In genomic region chr15:82570721-82571519, GRCh38 we compare ENCODE assay signal across 10 cellular contexts. TPM values are rescaled to one million over a fixed set of nuclear protein-coding genes. Genes with fewer than 3 reads are reported as not detected.
DNase-seq lines count a peak whose midpoint lies in the region; ATAC-seq and TF ChIP-seq lines count a peak whose summit lies in the region.
"Had no signal": no experiment of that assay in that cellular context is flagged by ENCODE, and none has a peak within 500 bp of the region (broad histone marks: within the 10 kb centered on the region; RNA-seq: fewer than 3 reads in every experiment).

No MANE protein-coding gene starts in this region.

- no peak overlapping the region for H3K27ac Mint-ChIP-seq in MCF 10A (ENCODE audit: low read depth, unreplicated experiment)
- no peak overlapping the region for H3K27ac Mint-ChIP-seq in mesothelial cell of epicardium
- H3K27ac Mint-ChIP-seq in type B pancreatic cell: no peak overlapping the region
- H3K27ac Mint-ChIP-seq in activated CD4-positive, alpha-beta T cell treated with anti-CD3 and anti-CD28 coated beads, Interleukin-2, amount 10 ng/mL, durations not matched to agents 24 days and 14 days: no peak overlapping the region

- intact Hi-C loops in breast epithelium (cut with DNase I; ENCODE audit: low total_unique reads) (no loop called here), MCF 10A (cut with micrococcal nuclease) (no loop called here)
- intact Hi-C loops in activated CD4-positive, alpha-beta T cell treated with anti-CD3 and anti-CD28 coated beads, Interleukin-2, amount 10 ng/mL, durations not matched to agents 24 days and 14 days (cut with micrococcal nuclease): no loop called here

- H3K27me3 ChIP-seq in breast epithelium (no peaks in the 10 kb centered on the region), upper lobe of left lung (no peaks in the 10 kb centered on the region)

- H3K9me3 ChIP-seq in breast epithelium (no peaks in the 10 kb centered on the region), upper lobe of left lung (no peaks in the 10 kb centered on the region)

- TF ChIP-seq POLR2A in breast epithelium (IDR thresholded peaks at IDR 0.05) (no peak), upper lobe of left lung (IDR thresholded peaks at IDR 0.05) (no peak)

- CTCF ChIA-PET in MCF 10A (lab: Yijun Ruan, JAX): no interaction called here

- POLR2A ChIA-PET in MCF 10A (lab: Yijun Ruan, JAX): interaction anchor here (2.0 kb wide), 1 partner anchor 11 kb away, joined by 6 read pairs; no protein-coding TSS in a partner anchor

- H3K27ac ChIP-seq in breast epithelium (peak overlapping the region; percentile 57 to 80), upper lobe of left lung (peak overlapping the region in 1 of 4 donors; percentile 44)
- H3K27ac ChIP-seq: epithelial cell of prostate had no signal

- BruUV-seq in MCF 10A (replicated peaks; lab: Mats Ljungman, UMichigan): no TSS peak

- H3K4me3 ChIP-seq in breast epithelium: peak overlapping the region; percentile 37 to 65 (median 46)
- H3K4me3 ChIP-seq in upper lobe of left lung: peak overlapping the region in 2 of 4 donors; percentile 17 to 40

- H3K36me3 ChIP-seq in breast epithelium (no peaks in the 10 kb centered on the region), upper lobe of left lung (no peaks in the 10 kb centered on the region)

- no peak for TF ChIP-seq EP300 in upper lobe of left lung (IDR thresholded peaks at IDR 0.05)

- H3K4me3 Mint-ChIP-seq in MCF 10A (ENCODE audit: unreplicated experiment) (no peak overlapping the region), mesothelial cell of epicardium (peak overlapping the region; percentile 38), type B pancreatic cell (peak overlapping the region; percentile 25)
- H3K4me3 Mint-ChIP-seq in activated CD4-positive, alpha-beta T cell treated with anti-CD3 and anti-CD28 coated beads, Interleukin-2, amount 10 ng/mL, durations not matched to agents 24 days and 14 days: no peak overlapping the region

- H3K4me1 ChIP-seq in breast epithelium (no peaks in the 10 kb centered on the region), upper lobe of left lung (peaks cover 0 to 13% (median 9%) of the 10 kb centered on the region in 4 donors)

- 37 to 51% methylated on average over 6 to 7 of the region's 7 CpGs for WGBS in upper lobe of left lung, 2 donors

- H3K4me1 Mint-ChIP-seq in MCF 10A (ENCODE audit: insufficient read depth, unreplicated experiment): no peaks in the 10 kb centered on the region
- H3K4me1 Mint-ChIP-seq in mesothelial cell of epicardium: peaks cover 14% of the 10 kb centered on the region
- peaks cover 12% of the 10 kb centered on the region for H3K4me1 Mint-ChIP-seq in type B pancreatic cell (ENCODE audit: unreplicated experiment)
- H3K4me1 Mint-ChIP-seq in activated CD4-positive, alpha-beta T cell treated with anti-CD3 and anti-CD28 coated beads, Interleukin-2, amount 10 ng/mL, durations not matched to agents 24 days and 14 days: no peaks in the 10 kb centered on the region

- H3K36me3 Mint-ChIP-seq in MCF 10A (ENCODE audit: insufficient read depth, unreplicated experiment) (no peaks in the 10 kb centered on the region), mesothelial cell of epicardium (no peaks in the 10 kb centered on the region), type B pancreatic cell (no peaks in the 10 kb centered on the region)
- H3K36me3 Mint-ChIP-seq in activated CD4-positive, alpha-beta T cell treated with anti-CD3 and anti-CD28 coated beads, Interleukin-2, amount 10 ng/mL, durations not matched to agents 24 days and 14 days (ENCODE audit: low read depth): no peaks in the 10 kb centered on the region

- DNase-seq in breast epithelium (ENCODE audit: low spot score in 2 of 2): no peak
- no peak for DNase-seq in MCF 10A (ENCODE audit: unreplicated experiment)
- peak; percentile 38 for DNase-seq in cerebellum (ENCODE audit: low spot score)
- no peak for DNase-seq in mesothelial cell of epicardium (ENCODE audit: low spot score in 2 of 2, unreplicated experiment in 2 of 2)
- DNase-seq in type B pancreatic cell (ENCODE audit: extremely low spot score, unreplicated experiment): no peak
- no peak for DNase-seq in activated CD4-positive, alpha-beta T cell treated with anti-CD3 and anti-CD28 coated beads, Interleukin-2, amount 10 ng/mL, durations not matched to agents 24 days and 14 days
- no peak for DNase-seq in upper lobe of left lung
- DNase-seq: activated effector memory CD4-positive, alpha-beta T cell treated with anti-CD3 and anti-CD28 coated beads, Interleukin-2, amount 50 U/mL, for 16 hours had no signal

- ATAC-seq in HG03439 (IDR thresholded peaks at IDR 0.05; ENCODE audit: unreplicated experiment): no peak
- ATAC-seq in upper lobe of left lung (ENCODE audit: low FRiP score in 2 of 2): no peak

- H3K9me3 Mint-ChIP-seq in MCF 10A (ENCODE audit: unreplicated experiment) (no peaks in the 10 kb centered on the region), mesothelial cell of epicardium (no peaks in the 10 kb centered on the region), type B pancreatic cell (no peaks in the 10 kb centered on the region)
- H3K9me3 Mint-ChIP-seq in activated CD4-positive, alpha-beta T cell treated with anti-CD3 and anti-CD28 coated beads, Interleukin-2, amount 10 ng/mL, durations not matched to agents 24 days and 14 days: no peaks in the 10 kb centered on the region

- no peak for TF ChIP-seq CTCF in breast epithelium (IDR thresholded peaks at IDR 0.05)
- no peak for TF ChIP-seq CTCF in MCF 10A (IDR thresholded peaks at IDR 0.05; ENCODE audit: unreplicated experiment)
- no peak for TF ChIP-seq CTCF in mesothelial cell of epicardium (IDR thresholded peaks at IDR 0.05; ENCODE audit: unreplicated experiment)
- no peak for TF ChIP-seq CTCF in type B pancreatic cell (conservative IDR thresholded peaks at IDR 0.05)
- no peak for TF ChIP-seq CTCF in upper lobe of left lung (IDR thresholded peaks at IDR 0.05)

- H3K27me3 Mint-ChIP-seq in MCF 10A (ENCODE audit: insufficient read depth, unreplicated experiment) (peaks cover 14% of the 10 kb centered on the region), mesothelial cell of epicardium (ENCODE audit: low read depth) (peaks cover 60% of the 10 kb centered on the region), type B pancreatic cell (peaks cover 52% of the 10 kb centered on the region)
- peaks cover 31% of the 10 kb centered on the region for H3K27me3 Mint-ChIP-seq in activated CD4-positive, alpha-beta T cell treated with anti-CD3 and anti-CD28 coated beads, Interleukin-2, amount 10 ng/mL, durations not matched to agents 24 days and 14 days

RNA-seq across cellular contexts. Expression of gene RPS17, which starts 30.7 kb away (rescaled TPM):
- total RNA-seq in breast epithelium (1,000 to 10,000 TPM; 2,556 to 3,448 (median 2,909) TPM), MCF 10A (2022) (2,707 and 3,065 TPM in 2 replicates), cerebellum (1,164 TPM), mesothelial cell of epicardium (1,564 to 1,650 TPM (median 1,638 TPM) in 3 replicates), type B pancreatic cell (ENCODE audit: low replicate concordance) (2,088 and 2,219 TPM in 2 replicates), upper lobe of left lung (1,000 to 10,000 TPM in 4 of 6 donors, 100 to 1,000 TPM in 2; 299 to 1,601 (median 1,108) TPM)
- 2,675 and 2,728 TPM in 2 replicates for total RNA-seq in activated CD4-positive, alpha-beta T cell treated with anti-CD3 and anti-CD28 coated beads, Interleukin-2, amount 10 ng/mL, durations not matched to agents 24 days and 14 days

Comparison
In these comparisons a context has a peak if more than half of its experiments do, and no peak if none do; other contexts are left out.
1. H3K4me3 Mint-ChIP-seq: peak in mesothelial cell of epicardium (single experiment) and type B pancreatic cell (single experiment); none in MCF 10A (single experiment) and activated CD4-positive, alpha-beta T cell treated with anti-CD3 and anti-CD28 coated beads, Interleukin-2, amount 10 ng/mL, durations not matched to agents 24 days and 14 days (single experiment).